Comparison of ENCODE assay signal across 8 cellular contexts in genomic region chr11:104609297-104609696, GRCh38.
DNase-seq lines count a peak whose midpoint lies in the region; ATAC-seq and TF ChIP-seq lines count a peak whose summit lies in the region.

No MANE protein-coding gene starts in this region.

- no peaks in the 10 kb centered on the region for H3K9me3 Mint-ChIP-seq in immature natural killer cell

- H3K4me1 Mint-ChIP-seq in immature natural killer cell, result peaks cover 7 to 8% of the 10 kb centered on the region in 2 donors

- intact Hi-C loops in body of pancreas (cut with DNase I) (no loop called here), sigmoid colon (cut with DNase I) (no loop called here)

- peak; percentile 11 for DNase-seq in GM04503 (ENCODE audit: low read depth)
- DNase-seq in HT1080 (ENCODE audit: low read depth), result peak; percentile 39
- peak; percentile 5 for DNase-seq in SKM-1 (lab: John Stamatoyannopoulos, UW; ENCODE audit: unreplicated experiment)
- peak; percentile 12 to 34 (median 21) for DNase-seq in body of pancreas
- DNase-seq in immature natural killer cell, result peak; percentile 34 to 52 (median 50)
- DNase-seq in stimulated activated CD4-positive, alpha-beta T cell treated with anti-CD3 and anti-CD28 coated beads, Interleukin-12 subunit alpha, Interleukin-12 subunit beta, amount 100 ng/mL, for 48 hours (ENCODE audit: low read depth in 2 of 3, low spot score in 1 of 3), result peak; percentile 3 to 38 (median 9)
- DNase-seq in sigmoid colon, result no peak

- H3K27me3 ChIP-seq in body of pancreas, result no peaks in the 10 kb centered on the region
- H3K27me3 ChIP-seq in sigmoid colon, result no peaks in the 10 kb centered on the region

- H3K27ac ChIP-seq in body of pancreas, result no peak overlapping the region
- H3K27ac ChIP-seq in sigmoid colon, result no peak overlapping the region

- WGBS in body of pancreas, 2 donors, result 21 to 25% methylated on average over 1 of the region's 1 CpG
- WGBS in sigmoid colon, 2 donors, result 74 to 78% methylated on average over 1 of the region's 1 CpG

- H3K9me3 ChIP-seq in body of pancreas, result no peaks in the 10 kb centered on the region
- no peaks in the 10 kb centered on the region for H3K9me3 ChIP-seq in sigmoid colon

- H3K36me3 ChIP-seq in body of pancreas (replicated peaks in 1 of 2; ENCODE audit: insufficient read depth in 1 of 2, low read depth in 2 of 2) (no peaks in the 10 kb centered on the region), sigmoid colon (no peaks in the 10 kb centered on the region)

- no peak for TF ChIP-seq EP300 in sigmoid colon (IDR thresholded peaks at IDR 0.05)

- no peak overlapping the region for H3K4me3 Mint-ChIP-seq in immature natural killer cell

- TF ChIP-seq POLR2A in body of pancreas (IDR thresholded peaks at IDR 0.05) (no peak), sigmoid colon (IDR thresholded peaks at IDR 0.05) (no peak)

- TF ChIP-seq CTCF in body of pancreas (IDR thresholded peaks at IDR 0.05) (peak in 6 of 7 experiments; percentile 51 to 61 (median 54)), sigmoid colon (IDR thresholded peaks at IDR 0.05) (peak in 1 of 4 experiments; percentile 50)

- ATAC-seq in GM21529 (IDR thresholded peaks at IDR 0.05; ENCODE audit: unreplicated experiment) (peak; percentile 94), body of pancreas (peak; percentile 75)

- H3K4me1 ChIP-seq in body of pancreas (peaks cover 12% of the 10 kb centered on the region), sigmoid colon (peaks cover 0 to 11% (median 5%) of the 10 kb centered on the region in 4 donors)

- no peaks in the 10 kb centered on the region for H3K36me3 Mint-ChIP-seq in immature natural killer cell

- H3K27me3 Mint-ChIP-seq in immature natural killer cell (ENCODE audit: low read depth in 3 of 3), result peaks cover 0 to 3% (median 0%) of the 10 kb centered on the region in 3 donors

- H3K4me3 ChIP-seq in body of pancreas (no peak overlapping the region), sigmoid colon (no peak overlapping the region)

- H3K27ac Mint-ChIP-seq in immature natural killer cell, result no peak overlapping the region
